In the genomic region with DNA sequence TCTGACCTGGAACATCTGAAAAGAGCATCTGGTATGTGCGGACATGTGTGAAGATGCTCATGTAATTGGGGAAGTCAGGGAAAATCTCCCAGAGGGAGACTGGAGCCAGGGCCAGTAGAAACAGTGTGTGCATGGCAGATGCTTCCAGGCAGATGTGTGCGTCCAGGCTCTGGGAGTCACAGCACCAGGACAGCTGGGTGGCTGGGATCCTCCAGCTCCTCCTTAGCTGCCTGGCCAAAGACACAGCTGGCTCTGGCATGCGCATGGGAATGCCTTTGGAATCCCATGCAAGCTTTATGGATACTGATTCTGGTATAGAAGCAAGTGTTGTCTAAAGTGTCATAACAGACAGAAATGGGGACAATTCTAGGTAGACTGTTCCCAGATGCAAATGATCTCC, we compare ENCODE assay signal across 10 cellular contexts.
"Had no signal": no experiment of that assay in that cellular context is flagged by ENCODE, and none has a peak within 500 bp of the region (broad histone marks: within the 10 kb centered on the region; RNA-seq: fewer than 3 reads in every experiment).

No MANE protein-coding gene starts in this region.

- H3K4me1 ChIP-seq: HAP-1 had no signal

- ATAC-seq: HCT116, HepG2, K562 had no signal

- H3K36me3 ChIP-seq: HAP-1 had no signal

- H3K9ac ChIP-seq: GM23248 had no signal

- DNase-seq: GM23248, GOT3, H7, HFFc6, KG1 had no signal

- H3K4me3 ChIP-seq: GM23248, HAP-1, K562 had no signal

- H2AFZ ChIP-seq: GM23248 had no signal

- H3K27ac ChIP-seq: GM23248, HL-60 had no signal

- H3K9me3 ChIP-seq: HAP-1 had no signal
